Comparison of ENCODE assay signal across 17 cellular contexts in the genomic region with DNA sequence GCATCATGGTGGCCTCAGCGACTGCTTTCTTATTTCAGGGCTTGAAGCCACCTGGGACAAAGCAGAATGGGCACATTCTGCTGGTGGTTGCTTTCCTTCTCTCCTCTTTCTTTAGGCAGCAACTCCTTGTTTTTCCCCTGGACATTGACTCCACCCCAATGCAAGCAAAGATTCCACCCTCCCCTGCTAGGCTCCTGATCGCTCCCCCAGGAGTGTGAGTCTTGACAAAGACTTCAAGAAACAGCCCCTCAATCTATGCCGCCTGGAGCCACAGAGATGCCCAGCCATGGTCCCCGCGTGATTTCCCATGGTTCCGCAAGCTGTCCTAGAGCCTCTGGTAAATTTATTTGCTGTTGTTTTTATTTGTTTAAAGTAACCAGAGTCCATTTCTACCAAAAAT. TPM values are rescaled to one million over a fixed set of nuclear protein-coding genes. Genes with fewer than 3 reads are reported as not detected.
DNase-seq lines count a peak whose midpoint lies in the region; ATAC-seq, FAIRE-seq and TF ChIP-seq lines count a peak whose summit lies in the region.
"Had no signal": no experiment of that assay in that cellular context is flagged by ENCODE, and none has a peak within 500 bp of the region (broad histone marks: within the 10 kb centered on the region; RNA-seq: fewer than 3 reads in every experiment).

No MANE protein-coding gene starts in this region.

- TF ChIP-seq CTCF in H9 (conservative IDR thresholded peaks at IDR 0.05), result no peak
- no peak for TF ChIP-seq CTCF in endodermal cell (conservative IDR thresholded peaks at IDR 0.05)
- no peak for TF ChIP-seq CTCF in transverse colon (IDR thresholded peaks at IDR 0.05)

- H3K9me3 Mint-ChIP-seq in H9 (no peaks in the 10 kb centered on the region), endodermal cell (no peaks in the 10 kb centered on the region)

- no peak overlapping the region for H3K9ac ChIP-seq in H9 (ENCODE audit: extremely low read depth, insufficient read length, low read length)
- no peak overlapping the region for H3K9ac ChIP-seq in endodermal cell (ENCODE audit: extremely low read depth, low read length, poor library complexity, severe bottlenecking)
- H3K9ac ChIP-seq in rectal smooth muscle tissue (ENCODE audit: low read length), result no peak overlapping the region

- H3K9me3 ChIP-seq in H9 (ENCODE audit: control insufficient read depth, low read depth, low read length) (no peaks in the 10 kb centered on the region), endodermal cell (ENCODE audit: control insufficient read depth, low read length) (no peaks in the 10 kb centered on the region), transverse colon (no peaks in the 10 kb centered on the region)

- H4K91ac ChIP-seq in H9 (ENCODE audit: insufficient read length, low read depth, low read length), result no peak overlapping the region

- H4K8ac ChIP-seq in H9 (replicated peaks; ENCODE audit: insufficient read length, low read depth, low read length), result no peak overlapping the region

- intact Hi-C loops in transverse colon (cut with DNase I; ENCODE audit: low total_unique reads), result no loop called here

- TF ChIP-seq EP300 in transverse colon (IDR thresholded peaks at IDR 0.05; ENCODE audit: low read depth), result no peak

- ATAC-seq in HG03521 (IDR thresholded peaks at IDR 0.05; ENCODE audit: unreplicated experiment), result no peak

- H3K27ac Mint-ChIP-seq in H9 (peak overlapping the region in 2 of 3 experiments; percentile 25 to 42; a peak in 6 of 7 replicates), endodermal cell (peak overlapping the region; percentile 33)

- H3K36me3 Mint-ChIP-seq in H9 (ENCODE audit: insufficient read depth in 1 of 3, low read depth in 3 of 3), result no peaks in the 10 kb centered on the region
- no peaks in the 10 kb centered on the region for H3K36me3 Mint-ChIP-seq in endodermal cell (ENCODE audit: low read depth)

- no peak overlapping the region for H3K4me3 Mint-ChIP-seq in H9
- no peak overlapping the region for H3K4me3 Mint-ChIP-seq in endodermal cell

- H2BK120ac ChIP-seq in H9 (ENCODE audit: low read depth, low read length, poor library complexity, severe bottlenecking), result no peak overlapping the region

- H2BK20ac ChIP-seq in H9 (ENCODE audit: low read depth, low read length, poor library complexity, severe bottlenecking), result no peak overlapping the region

- in situ Hi-C loops in transverse colon (cut with MboI; ENCODE audit: low pct_ligation_motif_present in 1 of 4, low pct_unique_long_range_greater_than_20kb in 1 of 4, low sequenced_read_pairs in 3 of 4), result no loop called here

- H3K36me3 ChIP-seq in endodermal cell (ENCODE audit: control insufficient read depth, insufficient read depth, low read length) (no peaks in the 10 kb centered on the region), rectal smooth muscle tissue (ENCODE audit: control insufficient read depth, insufficient read depth, low read length) (peaks cover 3% of the 10 kb centered on the region), transverse colon (no peaks in the 10 kb centered on the region)

- H3K27me3 ChIP-seq in H9 (ENCODE audit: insufficient read depth, low read length) (no peaks in the 10 kb centered on the region), endodermal cell (ENCODE audit: control insufficient read depth, insufficient read depth, low read length, poor library complexity, severe bottlenecking) (no peaks in the 10 kb centered on the region), rectal smooth muscle tissue (ENCODE audit: control insufficient read depth, insufficient read depth, low read length) (no peaks in the 10 kb centered on the region), transverse colon (no peaks in the 10 kb centered on the region)

- no peak overlapping the region for H3K14ac ChIP-seq in H9 (ENCODE audit: insufficient read depth, low read length)

- no peak overlapping the region for H2AK5ac ChIP-seq in H9 (ENCODE audit: insufficient read length, low read length)

- H3K4ac ChIP-seq in H9 (ENCODE audit: low read depth, low read length), result no peak overlapping the region

- H3K4me3 ChIP-seq in endodermal cell (ENCODE audit: low read length) (no peak overlapping the region), rectal smooth muscle tissue (ENCODE audit: low read length) (peak overlapping the region; percentile 71), transverse colon (peak overlapping the region in 3 of 4 donors; percentile 27 to 40 (median 33))

- WGBS in H9 (ENCODE audit: extremely low coverage, insufficient read length, low lambda C conversion rate), result no CpG with 5 or more reads among the region's 6 CpGs
- 0 to 73% methylated on average over 1 to 6 of the region's 6 CpGs for WGBS in endodermal cell (ENCODE audit: insufficient coverage in 1 of 2, insufficient read length in 1 of 2), 2 experiments
- WGBS in transverse colon (ENCODE audit: low coverage in 1 of 2), 2 donors, result 82 to 86% methylated on average over 1 to 6 of the region's 6 CpGs

- no peaks in the 10 kb centered on the region for H3K23me2 ChIP-seq in H9 (ENCODE audit: insufficient read length, low read depth, low read length, poor library complexity, severe bottlenecking)

- no peak overlapping the region for H2BK5ac ChIP-seq in H9 (ENCODE audit: insufficient read length, low read length)

- H3K4me1 ChIP-seq in H9 (ENCODE audit: insufficient read depth, low read length) (no peaks in the 10 kb centered on the region), endodermal cell (ENCODE audit: control insufficient read depth, insufficient read depth, low read length) (no peaks in the 10 kb centered on the region), rectal smooth muscle tissue (ENCODE audit: control insufficient read depth, insufficient read depth, low read length) (peaks cover 25% of the 10 kb centered on the region), transverse colon (peaks cover 0 to 4% (median 1%) of the 10 kb centered on the region in 4 donors)

- H3K23ac ChIP-seq in H9 (ENCODE audit: insufficient read length, low read depth, low read length), result no peak overlapping the region

- no peaks in the 10 kb centered on the region for H3K79me1 ChIP-seq in H9 (ENCODE audit: insufficient read depth, low read depth, low read length, poor library complexity, severe bottlenecking)

- H3K4me1 Mint-ChIP-seq in H9 (peaks cover 46 to 51% of the 10 kb centered on the region in 2 experiments), endodermal cell (peaks cover 9% of the 10 kb centered on the region)

- no peak for TF ChIP-seq POLR2A in transverse colon (IDR thresholded peaks at IDR 0.05)
- no peak for TF ChIP-seq POLR2A in GM12892 (IDR thresholded peaks at IDR 0.05; ENCODE audit: low read depth, low read length)

- H2BK15ac ChIP-seq in H9 (ENCODE audit: low read depth, low read length), result no peak overlapping the region

- DNase-seq in H9 (no peak), endodermal cell (no peak), transverse colon (no peak), NCI-H2029 treated with DMSO at 0.1 percent for 48 hours (lab: John Stamatoyannopoulos, UW) (no peak), islet precursor cell (no peak), GM12892 (ENCODE audit: insufficient read length) (no peak)
- DNase-seq: C1 segment of cervical spinal cord, DMS79, NCI-H1092 treated with DMSO at 0.1 percent for 48 hours, NCI-H2107, NCI-H510A treated with DMSO at 0.1 percent for 48 hours, NCI-H774, OCI-M1, Right ventricle myocardium superior had no signal

- H4K20me1 ChIP-seq in H9 (ENCODE audit: control insufficient read depth, insufficient read depth, insufficient read length), result no peaks in the 10 kb centered on the region

- peaks cover 2% of the 10 kb centered on the region; the same call in 1 of the 2 replicates for H3K27me3 Mint-ChIP-seq in H9 (ENCODE audit: low read depth)
- H3K27me3 Mint-ChIP-seq in endodermal cell (ENCODE audit: insufficient read depth), result no peaks in the 10 kb centered on the region

- no peak overlapping the region for H2BK12ac ChIP-seq in H9 (ENCODE audit: insufficient read length, low read depth, low read length)

- no peak overlapping the region for H3T11ph ChIP-seq in H9 (ENCODE audit: low read length)

- H4K5ac ChIP-seq in H9 (ENCODE audit: insufficient read length, low read depth, low read length), result no peak overlapping the region

- FAIRE-seq in GM12892 (lab: Jason Lieb, UNC), result no peak

- no peak overlapping the region for H3K27ac ChIP-seq in H9 (ENCODE audit: insufficient read length, low read depth, low read length)
- no peak overlapping the region for H3K27ac ChIP-seq in endodermal cell (ENCODE audit: low read depth, low read length)
- H3K27ac ChIP-seq in rectal smooth muscle tissue (ENCODE audit: low read depth, low read length), result peak overlapping the region; percentile 98
- peak overlapping the region; percentile 74 to 91 (median 80) for H3K27ac ChIP-seq in transverse colon

- no peak overlapping the region for H2AFZ ChIP-seq in H9 (ENCODE audit: low read length)

- no peaks in the 10 kb centered on the region for H3K79me2 ChIP-seq in H9 (ENCODE audit: insufficient read depth, low read length)

- H3K4me2 ChIP-seq in H9 (ENCODE audit: insufficient read depth, insufficient read length, low read length), result no peak overlapping the region

- H3K18ac ChIP-seq in H9 (ENCODE audit: insufficient read length, low read depth, low read length), result no peak overlapping the region

- no peak overlapping the region for H3K56ac ChIP-seq in H9 (ENCODE audit: insufficient read length, low read depth, low read length)

RNA-seq across cellular contexts. Expression of a gene that starts 2.4 kb away (rescaled TPM):
- total RNA-seq in H9 (2021) (0.22 and 0.28 TPM in 2 replicates), endodermal cell (under 1 TPM in 1 of 2 donors, not detected in 1; 0.09 TPM), transverse colon (10 to 100 TPM in 1 of 4 donors, 1 to 10 TPM in 3; 6.0 to 17.2 (median 8.0) TPM)
- 0.46 TPM for polyA plus RNA-seq in endodermal cell (2013, experiment 1 of 2)
- 0.46 TPM for polyA plus RNA-seq in endodermal cell (2013, experiment 2 of 2)
- 3.9 TPM for polyA plus RNA-seq in GM12892 (2012; ENCODE audit: missing spikeins)
- total RNA-seq: A673 had no signal

Comparison
In these comparisons a context has a peak if more than half of its experiments do, and no peak if none do; other contexts are left out.
1. H3K27ac ChIP-seq: peak in rectal smooth muscle tissue (single experiment) and transverse colon (4 of 4); none in H9 (single experiment) and endodermal cell (single experiment).